In genomic region chr17:5329784-5330557, GRCh38 we compare ENCODE assay signal across 11 cellular contexts. TPM values are rescaled to one million over a fixed set of nuclear protein-coding genes. Genes with fewer than 3 reads are reported as not detected.
DNase-seq lines count a peak whose midpoint lies in the region; ATAC-seq and TF ChIP-seq lines count a peak whose summit lies in the region.
"Had no signal": no experiment of that assay in that cellular context is flagged by ENCODE, and none has a peak within 500 bp of the region (broad histone marks: within the 10 kb centered on the region; RNA-seq: fewer than 3 reads in every experiment).

No MANE protein-coding gene starts in this region.

- peaks cover 12% of the 10 kb centered on the region for H3K36me3 ChIP-seq in brain microvascular endothelial cell (replicated peaks)

- H3K9me3 ChIP-seq in CD4-positive, alpha-beta T cell (ENCODE audit: control insufficient read depth, low read length), result no peaks in the 10 kb centered on the region
- H3K9me3 ChIP-seq: left lung, neutrophil had no signal

- no peak for TF ChIP-seq CTCF in CD4-positive, alpha-beta T cell (IDR thresholded peaks at IDR 0.05)
- no peak for TF ChIP-seq CTCF in brain microvascular endothelial cell (IDR thresholded peaks at IDR 0.05; ENCODE audit: low read depth, low read length, missing control alignments)

- no peaks in the 10 kb centered on the region for H3K27me3 Mint-ChIP-seq in CD4-positive, alpha-beta T cell
- no peaks in the 10 kb centered on the region for H3K27me3 Mint-ChIP-seq in activated CD8-positive, alpha-beta T cell treated with anti-CD3 and anti-CD28 coated beads, Interleukin-2, amount 10 ng/mL, durations not matched to agents 7 days and 5 days (ENCODE audit: low read depth)
- H3K27me3 Mint-ChIP-seq in memory B cell, result no peaks in the 10 kb centered on the region

- intact Hi-C loops in CD4-positive, alpha-beta T cell (cut with DNase I, micrococcal nuclease), result no loop called here

- H3K9me3 Mint-ChIP-seq in CD4-positive, alpha-beta T cell, result no peaks in the 10 kb centered on the region
- H3K9me3 Mint-ChIP-seq in activated CD8-positive, alpha-beta T cell treated with anti-CD3 and anti-CD28 coated beads, Interleukin-2, amount 10 ng/mL, durations not matched to agents 7 days and 5 days (ENCODE audit: insufficient read depth), result no peaks in the 10 kb centered on the region
- H3K9me3 Mint-ChIP-seq in memory B cell, result no peaks in the 10 kb centered on the region

- peak overlapping the region; percentile 52 for H3K27ac Mint-ChIP-seq in CD4-positive, alpha-beta T cell
- H3K27ac Mint-ChIP-seq in activated CD8-positive, alpha-beta T cell treated with anti-CD3 and anti-CD28 coated beads, Interleukin-2, amount 10 ng/mL, durations not matched to agents 7 days and 5 days, result peak overlapping the region; percentile 3
- peak overlapping the region; percentile 87 for H3K27ac Mint-ChIP-seq in memory B cell

- no peak overlapping the region for H3K4me3 ChIP-seq in brain microvascular endothelial cell (ENCODE audit: low read depth, low read length)
- H3K4me3 ChIP-seq: left lung had no signal

- in situ Hi-C loops in brain microvascular endothelial cell (cut with HindIII; ENCODE audit: low pct_ligation_motif_present, low sequenced_read_pairs), result no loop called here

- H3K4me3 Mint-ChIP-seq in CD4-positive, alpha-beta T cell, result peak overlapping the region; percentile 30
- H3K4me3 Mint-ChIP-seq in activated CD8-positive, alpha-beta T cell treated with anti-CD3 and anti-CD28 coated beads, Interleukin-2, amount 10 ng/mL, durations not matched to agents 7 days and 5 days, result no peak overlapping the region
- H3K4me3 Mint-ChIP-seq in memory B cell, result peak overlapping the region; percentile 28

- peaks cover 53% of the 10 kb centered on the region for H3K4me1 Mint-ChIP-seq in CD4-positive, alpha-beta T cell (ENCODE audit: low read depth)
- peaks cover 18% of the 10 kb centered on the region for H3K4me1 Mint-ChIP-seq in activated CD8-positive, alpha-beta T cell treated with anti-CD3 and anti-CD28 coated beads, Interleukin-2, amount 10 ng/mL, durations not matched to agents 7 days and 5 days (ENCODE audit: low read depth)
- H3K4me1 Mint-ChIP-seq in memory B cell, result peaks cover 31% of the 10 kb centered on the region

- POLR2A ChIA-PET in CD4-positive, alpha-beta T cell (lab: Charles Lee), result no interaction called here
- POLR2A ChIA-PET in activated CD8-positive, alpha-beta T cell treated with anti-CD3 and anti-CD28 coated beads, Interleukin-2, amount 10 ng/mL, durations not matched to agents 7 days and 5 days (lab: Charles Lee), result no interaction called here

- H3K27me3 ChIP-seq in CD4-positive, alpha-beta T cell (ENCODE audit: control insufficient read depth, insufficient read depth, low read length), result no peaks in the 10 kb centered on the region
- H3K27me3 ChIP-seq in brain microvascular endothelial cell (replicated peaks), result no peaks in the 10 kb centered on the region
- H3K27me3 ChIP-seq: left lung, neutrophil had no signal

- ATAC-seq in CD4-positive, alpha-beta T cell (ENCODE audit: poor library complexity), result peak; percentile 60
- ATAC-seq in GM19035 (IDR thresholded peaks at IDR 0.05; ENCODE audit: unreplicated experiment) (peak; percentile 64), memory B cell (ENCODE audit: low read depth) (peak; percentile 92), HG02588 (IDR thresholded peaks at IDR 0.05; ENCODE audit: unreplicated experiment) (no peak), HG03025 (IDR thresholded peaks at IDR 0.05; ENCODE audit: low FRiP score, unreplicated experiment) (no peak)
- no peak for ATAC-seq in activated CD8-positive, alpha-beta T cell treated with anti-CD3 and anti-CD28 coated beads, Interleukin-2, amount 10 ng/mL, durations not matched to agents 7 days and 5 days
- ATAC-seq: left lung had no signal

- no peak overlapping the region for H3K27ac ChIP-seq in CD4-positive, alpha-beta T cell (ENCODE audit: low read depth, low read length)
- no peak overlapping the region for H3K27ac ChIP-seq in brain microvascular endothelial cell
- H3K27ac ChIP-seq: left lung, neutrophil had no signal

- no peak for DNase-seq in CD4-positive, alpha-beta T cell
- DNase-seq in activated CD8-positive, alpha-beta T cell treated with anti-CD3 and anti-CD28 coated beads, Interleukin-2, amount 10 ng/mL, durations not matched to agents 7 days and 5 days, result no peak
- DNase-seq in memory B cell (ENCODE audit: low spot score in 2 of 2), result peak in 1 of 2 donors; percentile 16
- no peak for DNase-seq in SW480 (ENCODE audit: low spot score)
- no peak for DNase-seq in brain microvascular endothelial cell
- DNase-seq: left lung; stimulated activated CD4-positive, alpha-beta T cell treated with anti-CD3 and anti-CD28 coated beads, Interleukin-15, amount 100 ng/mL, for 24 hours had no signal

- H3K36me3 Mint-ChIP-seq in CD4-positive, alpha-beta T cell (ENCODE audit: low read depth), result peaks cover 50% of the 10 kb centered on the region
- peaks cover 19% of the 10 kb centered on the region for H3K36me3 Mint-ChIP-seq in activated CD8-positive, alpha-beta T cell treated with anti-CD3 and anti-CD28 coated beads, Interleukin-2, amount 10 ng/mL, durations not matched to agents 7 days and 5 days (ENCODE audit: low read depth)
- H3K36me3 Mint-ChIP-seq in memory B cell, result peaks cover 22% of the 10 kb centered on the region

- CTCF ChIA-PET in CD4-positive, alpha-beta T cell (lab: Charles Lee), result no interaction called here
- CTCF ChIA-PET in activated CD8-positive, alpha-beta T cell treated with anti-CD3 and anti-CD28 coated beads, Interleukin-2, amount 10 ng/mL, durations not matched to agents 7 days and 5 days (lab: Charles Lee), result interaction anchor here (0.8 to 1.2 kb wide), 2 partner anchors 16 to 109 kb away, joined by 3 read pairs; partner anchors contain the start of gene C1QBP

RNA-seq across cellular contexts. Expression of gene RABEP1, which starts 47.9 kb away (rescaled TPM):
- total RNA-seq in CD4-positive, alpha-beta T cell, result 10 to 100 TPM; 27.4 to 31.8 TPM
- total RNA-seq in activated CD8-positive, alpha-beta T cell treated with anti-CD3 and anti-CD28 coated beads, Interleukin-2, amount 10 ng/mL, durations not matched to agents 7 days and 5 days, result 10 to 100 TPM; 37.5 to 37.8 TPM

Comparison
In these comparisons a context has a peak if more than half of its experiments do, and no peak if none do; other contexts are left out.
1. ATAC-seq: peak in CD4-positive, alpha-beta T cell (single experiment), GM19035 (single experiment) and memory B cell (single experiment); none in activated CD8-positive, alpha-beta T cell treated with anti-CD3 and anti-CD28 coated beads, Interleukin-2, amount 10 ng/mL, durations not matched to agents 7 days and 5 days (single experiment), HG02588 (single experiment) and HG03025 (single experiment).
2. H3K27ac Mint-ChIP-seq: peak in every context shown above with its lines; median percentile 87 in memory B cell; 52 in CD4-positive, alpha-beta T cell; 3 in activated CD8-positive, alpha-beta T cell treated with anti-CD3 and anti-CD28 coated beads, Interleukin-2, amount 10 ng/mL, durations not matched to agents 7 days and 5 days.